14 cellular contexts compared by ENCODE assay signal in genomic region chr15:42130246-42130986, GRCh38. TPM values are rescaled to one million over a fixed set of nuclear protein-coding genes. Genes with fewer than 3 reads are reported as not detected.
"Had no signal": no experiment of that assay in that cellular context is flagged by ENCODE, and none has a peak within 500 bp of the region (broad histone marks: within the 10 kb centered on the region; RNA-seq: fewer than 3 reads in every experiment).

No MANE protein-coding gene starts in this region.

- H3K9me3 ChIP-seq: left lung, pancreas, vagina had no signal

- H3K36me3 ChIP-seq: cardiac muscle cell, left lung, pancreas, vagina had no signal

- ATAC-seq: activated T-cell treated with anti-CD3 and anti-CD28 coated beads, Interleukin-2, amount 50 U/mL, for 72 hours; left lung; pancreas; WTC11 had no signal

- FAIRE-seq: colon, pancreas had no signal

- H3K27ac ChIP-seq: cardiac muscle cell, left lung, pancreas, vagina had no signal

- H3K4me3 ChIP-seq: cardiac muscle cell, left lung, pancreas, vagina had no signal

- H3K27me3 ChIP-seq: left lung, pancreas, vagina had no signal

- H3K4me1 ChIP-seq: left lung, pancreas, vagina had no signal

- DNase-seq: activated CD4-positive, alpha-beta T cell treated with anti-CD3 and anti-CD28 coated beads, Interleukin-2, amount 10 ng/mL, durations not matched to agents 24 days and 14 days; activated naive CD4-positive, alpha-beta T cell; activated T-cell treated with anti-CD3 and anti-CD28 coated beads, Interleukin-2, amount 50 U/mL, for 72 hours; foreskin melanocyte; left lung; pancreas; stimulated activated CD4-positive, alpha-beta T cell treated with anti-CD3 and anti-CD28 coated beads, Interleukin-4, amount 100 ng/mL, for 4 hours had no signal

RNA-seq across cellular contexts. Expression of gene PLA2G4F, which starts 26.0 kb away (rescaled TPM):
- total RNA-seq: activated CD4-positive, alpha-beta T cell treated with anti-CD3 and anti-CD28 coated beads, Interleukin-2, amount 10 ng/mL, durations not matched to agents 24 days and 14 days; endothelial cell of umbilical vein had no signal
- polyA plus RNA-seq: endothelial cell of umbilical vein, neural cell had no signal

RNA-seq across cellular contexts. Expression of gene PLA2G4D, which starts 36.1 kb away (rescaled TPM):
- total RNA-seq: activated CD4-positive, alpha-beta T cell treated with anti-CD3 and anti-CD28 coated beads, Interleukin-2, amount 10 ng/mL, durations not matched to agents 24 days and 14 days; activated T-cell treated with anti-CD3 and anti-CD28 coated beads, Interleukin-2, amount 50 U/mL, for 72 hours; endothelial cell of umbilical vein; renal cortical epithelial cell had no signal
- polyA plus RNA-seq: endothelial cell of umbilical vein, neural cell had no signal
